Comparison of ENCODE assay signal across 20 cellular contexts in genomic region chr5:105817906-105818305, GRCh38.
DNase-seq lines count a peak whose midpoint lies in the region; ATAC-seq, FAIRE-seq and TF ChIP-seq lines count a peak whose summit lies in the region.
"Had no signal": no experiment of that assay in that cellular context is flagged by ENCODE, and none has a peak within 500 bp of the region (broad histone marks: within the 10 kb centered on the region; RNA-seq: fewer than 3 reads in every experiment).

No MANE protein-coding gene starts in this region.

- H3K27ac ChIP-seq in A549 (no peak overlapping the region), SK-N-MC (peak overlapping the region; percentile 35; the same call in 1 of the 2 replicates)

- H3K9ac ChIP-seq in SK-N-MC (ENCODE audit: insufficient read length), result no peak overlapping the region

- peak overlapping the region; percentile 25; the same call in 1 of the 3 replicates for H3K4me2 ChIP-seq in A549

- WGBS in A549 (ENCODE audit: missing lambda C conversion rate), result 34% methylated on average over 2 of the region's 2 CpGs

- H3K4me1 ChIP-seq in A549, result no peaks in the 10 kb centered on the region
- H3K4me1 ChIP-seq: Caco-2, HAP-1 had no signal

- no peaks in the 10 kb centered on the region for H3K36me3 ChIP-seq in SK-N-MC (ENCODE audit: insufficient read depth, low read length)
- H3K36me3 ChIP-seq: HAP-1 had no signal

- TF ChIP-seq EP300 in A549 (IDR thresholded peaks at IDR 0.05), result no peak

- no peak for TF ChIP-seq RAD21 in A549 (conservative IDR thresholded peaks at IDR 0.05 in 1 of 2, IDR thresholded peaks at IDR 0.05 in 1 of 2)

- no peak for TF ChIP-seq CTCF in A549 (IDR thresholded peaks at IDR 0.05)
- TF ChIP-seq CTCF in fibroblast of villous mesenchyme (IDR thresholded peaks at IDR 0.05; ENCODE audit: insufficient read depth, low read depth, low read length), result no peak

- no peak for TF ChIP-seq POLR2A in A549 (IDR thresholded peaks at IDR 0.05; ENCODE audit: low read length)

- CTCF ChIA-PET in A549 (lab: Yijun Ruan, JAX), result no interaction called here

- FAIRE-seq in A549 (lab: Jason Lieb, UNC) (peak; percentile 39), GM19239 (lab: Jason Lieb, UNC) (no peak)
- FAIRE-seq: GM12892 had no signal

- no peak for ATAC-seq in A549

- H3K9me3 ChIP-seq in A549 (no peaks in the 10 kb centered on the region), SK-N-MC (ENCODE audit: low read depth, low read length) (no peaks in the 10 kb centered on the region)
- H3K9me3 ChIP-seq: Caco-2, HAP-1 had no signal

- POLR2A ChIA-PET in A549 (lab: Yijun Ruan, JAX), result no interaction called here

- H3K4me3 ChIP-seq in A549 (no peak overlapping the region), SK-N-MC (no peak overlapping the region), fibroblast of villous mesenchyme (ENCODE audit: low read depth, low read length) (no peak overlapping the region)
- H3K4me3 ChIP-seq: HAP-1 had no signal

- DNase-seq in A549 (ENCODE audit: low read depth in 1 of 2, low spot score in 1 of 2) (peak in 1 of 2 experiments; percentile 4), HCEC 1CT (peak; percentile 14), SK-N-MC (ENCODE audit: low read depth, low spot score) (no peak), fibroblast of villous mesenchyme (ENCODE audit: low read depth) (peak; percentile 50), GM19239 (ENCODE audit: insufficient read length, low spot score) (no peak), DMS 273 treated with DMSO at 0.1 percent for 48 hours (lab: John Stamatoyannopoulos, UW) (no peak), NOMO-1 treated with DMSO at 0.1 percent for 48 hours (lab: John Stamatoyannopoulos, UW; ENCODE audit: unreplicated experiment) (no peak)
- DNase-seq in stimulated activated CD4-positive, alpha-beta T cell treated with anti-CD3 and anti-CD28 coated beads, Interleukin-4, amount 100 ng/mL, for 4 hours, result no peak
- DNase-seq: 8988T; Caco-2; CD4-positive, alpha-beta T cell; Kasumi-1; NCI-H1105; NCI-H1694; NCI-H510A; NCI-H748 treated with DMSO at 0.1 percent for 48 hours; OCI-M1; SHP77 had no signal

TF ChIP-seq in A549, 52 proteins besides CTCF, POLR2A, EP300 and RAD21:
- no peak for TF ChIP-seq ZNF302 (CRISPR knock-in tag; IDR thresholded peaks at IDR 0.05)
- no peak for TF ChIP-seq HOXB13 (CRISPR knock-in tag; IDR thresholded peaks at IDR 0.05; ENCODE audit: low read depth)
- no peak for TF ChIP-seq TFCP2L1 (CRISPR knock-in tag; IDR thresholded peaks at IDR 0.05)
- no peak for TF ChIP-seq TP53 (CRISPR knock-in tag; IDR thresholded peaks at IDR 0.05)
- no peak for TF ChIP-seq PHF8 (IDR thresholded peaks at IDR 0.05; ENCODE audit: borderline replicate concordance, low read depth)
- no peak for TF ChIP-seq CBX8 (IDR thresholded peaks at IDR 0.05)
- TF ChIP-seq GATA3 (IDR thresholded peaks at IDR 0.05; ENCODE audit: borderline replicate concordance), result no peak
- TF ChIP-seq BCL3 (IDR thresholded peaks at IDR 0.05), result no peak
- TF ChIP-seq SREBF2 (IDR thresholded peaks at IDR 0.05), result no peak
- no peak for TF ChIP-seq ELK1 (IDR thresholded peaks at IDR 0.05; ENCODE audit: low read depth, low read length)
- TF ChIP-seq RARB (CRISPR knock-in tag; IDR thresholded peaks at IDR 0.05), result no peak
- no peak for TF ChIP-seq NFE2L2 (conservative IDR thresholded peaks at IDR 0.05; ENCODE audit: low read length)
- no peak for TF ChIP-seq E2F6 (IDR thresholded peaks at IDR 0.05; ENCODE audit: borderline replicate concordance, low read depth)
- no peak for TF ChIP-seq HOXB5 (CRISPR knock-in tag; IDR thresholded peaks at IDR 0.05)
- TF ChIP-seq REST (IDR thresholded peaks at IDR 0.05), result no peak
- no peak for TF ChIP-seq NPAS2 (CRISPR knock-in tag; IDR thresholded peaks at IDR 0.05; ENCODE audit: borderline replicate concordance)
- TF ChIP-seq KDM1A (IDR thresholded peaks at IDR 0.05; ENCODE audit: low read depth), result no peak
- TF ChIP-seq FOSL2 (IDR thresholded peaks at IDR 0.05), result no peak
- TF ChIP-seq FOSL2 (CRISPR knock-in tag; IDR thresholded peaks at IDR 0.05), result no peak
- no peak for TF ChIP-seq FOSB (CRISPR knock-in tag; IDR thresholded peaks at IDR 0.05)
- no peak for TF ChIP-seq KDM5A (IDR thresholded peaks at IDR 0.05)

Comparison
In these comparisons a context has a peak if more than half of its experiments do, and no peak if none do; other contexts are left out.
1. DNase-seq: peak in HCEC 1CT (single experiment) and fibroblast of villous mesenchyme (single experiment); none in SK-N-MC (single experiment), GM19239 (single experiment), stimulated activated CD4-positive, alpha-beta T cell treated with anti-CD3 and anti-CD28 coated beads, Interleukin-4, amount 100 ng/mL, for 4 hours (0 of 2), DMS 273 treated with DMSO at 0.1 percent for 48 hours (single experiment) and NOMO-1 treated with DMSO at 0.1 percent for 48 hours (single experiment).